In genomic region chr7:101156277-101156676, GRCh38 we compare ENCODE assay signal across 14 cellular contexts. TPM values are rescaled to one million over a fixed set of nuclear protein-coding genes. Genes with fewer than 3 reads are reported as not detected.
A peak's percentile ranks its signal among the peaks of the same experiment; 100 is the strongest.
DNase-seq lines count a peak whose midpoint lies in the region; ATAC-seq, FAIRE-seq and TF ChIP-seq lines count a peak whose summit lies in the region.
"Had no signal": no experiment of that assay in that cellular context is flagged by ENCODE, and none has a peak within 500 bp of the region (broad histone marks: within the 10 kb centered on the region; RNA-seq: fewer than 3 reads in every experiment).

No MANE protein-coding gene starts in this region.

- DNase-seq in astrocyte of the cerebellum (ENCODE audit: low read depth) (no peak), keratinocyte (ENCODE audit: low read depth, low spot score) (no peak), NCI-H2107 (lab: John Stamatoyannopoulos, UW) (no peak)
- DNase-seq in activated CD4-positive, CD25-positive, alpha-beta regulatory T cell treated with anti-CD3 and anti-CD28 coated beads, Interleukin-2, amount 50 U/mL, for 72 hours: no peak
- DNase-seq: left ventricle myocardium inferior, NCI-H1092, NCI-H510A treated with DMSO at 0.1 percent for 48 hours, SHP77 treated with DMSO at 0.1 percent for 48 hours had no signal

- no peaks in the 10 kb centered on the region for H4K20me1 ChIP-seq in BLaER1
- H4K20me1 ChIP-seq in keratinocyte (ENCODE audit: control insufficient read depth, extremely low read depth, insufficient read depth, low read length): no peaks in the 10 kb centered on the region

- H3K4me2 ChIP-seq in BLaER1: peak overlapping the region; percentile 98
- peak overlapping the region; percentile 30 for H3K4me2 ChIP-seq in keratinocyte (ENCODE audit: control insufficient read depth, extremely low read depth, insufficient read depth, low read depth, low read length)

- in situ Hi-C loops in astrocyte of the cerebellum (cut with HindIII; ENCODE audit: low sequenced_read_pairs): no loop called here

- H3K9me3 ChIP-seq in BLaER1: no peaks in the 10 kb centered on the region
- no peaks in the 10 kb centered on the region for H3K9me3 ChIP-seq in HUES48 (ENCODE audit: control insufficient read depth, insufficient read depth, low read length)
- no peaks in the 10 kb centered on the region for H3K9me3 ChIP-seq in keratinocyte (ENCODE audit: control insufficient read depth, low read depth, low read length)
- H3K9me3 ChIP-seq: left ventricle myocardium inferior had no signal

- peaks cover 41% of the 10 kb centered on the region for H3K36me3 ChIP-seq in BLaER1
- peaks cover 8% of the 10 kb centered on the region; the same call in 1 of the 2 replicates for H3K36me3 ChIP-seq in HUES48 (ENCODE audit: control insufficient read depth, insufficient read depth, low read length)
- peaks cover 20 to 28% of the 10 kb centered on the region in 2 experiments for H3K36me3 ChIP-seq in keratinocyte (ENCODE audit: control insufficient read depth in 2 of 2, extremely low read depth in 1 of 2, insufficient read depth in 2 of 2, low read length in 2 of 2)

- FAIRE-seq in keratinocyte (lab: Jason Lieb, UNC): no peak

- no peaks in the 10 kb centered on the region for H3K9me1 ChIP-seq in keratinocyte (ENCODE audit: control insufficient read depth, extremely low read depth, insufficient read depth, low read length)

- H3K27ac ChIP-seq in BLaER1: no peak overlapping the region
- H3K27ac ChIP-seq in HUES48 (ENCODE audit: low read depth, low read length): peak overlapping the region; percentile 53
- peak overlapping the region; percentile 65 for H3K27ac ChIP-seq in keratinocyte (ENCODE audit: control insufficient read depth, insufficient read depth, low read length)
- H3K27ac ChIP-seq: left ventricle myocardium inferior had no signal

- H3K79me2 ChIP-seq in keratinocyte (ENCODE audit: control insufficient read depth, insufficient read depth, low read length): peaks cover 20% of the 10 kb centered on the region

- TF ChIP-seq CTCF in astrocyte of the cerebellum (IDR thresholded peaks at IDR 0.05; ENCODE audit: low read depth, low read length, missing control alignments): peak; percentile 39
- TF ChIP-seq CTCF in keratinocyte (optimal IDR thresholded peaks at IDR 0.05 in 1 of 3, IDR thresholded peaks at IDR 0.05 in 1 of 3, conservative IDR thresholded peaks at IDR 0.05 in 1 of 3; ENCODE audit: extremely low read depth in 1 of 3, insufficient read depth in 2 of 3, low read length in 3 of 3): peak in 1 of 3 experiments; percentile 21

- dilution Hi-C loops in keratinocyte (cut with MboI; ENCODE audit: extremely low pct_ligation_motif_present, low sequenced_read_pairs): no loop called here

- H3K4me1 ChIP-seq in BLaER1: peaks cover 51% of the 10 kb centered on the region
- H3K4me1 ChIP-seq in HUES48 (ENCODE audit: control insufficient read depth, insufficient read depth, low read length): peaks cover 30% of the 10 kb centered on the region
- H3K4me1 ChIP-seq in keratinocyte (ENCODE audit: control insufficient read depth, extremely low read depth, insufficient read depth, low read length): peaks cover 32% of the 10 kb centered on the region

- H3K9ac ChIP-seq in BLaER1 (no peak overlapping the region), HUES48 (ENCODE audit: low read depth, low read length) (no peak overlapping the region), keratinocyte (ENCODE audit: control insufficient read depth, extremely low read depth, insufficient read depth, low read length) (peak overlapping the region; percentile 13)

- no peak overlapping the region for H2AFZ ChIP-seq in keratinocyte (ENCODE audit: control insufficient read depth, low read length)

- H3K27me3 ChIP-seq in BLaER1 (no peaks in the 10 kb centered on the region), HUES48 (ENCODE audit: control insufficient read depth, insufficient read depth, low read length) (peaks cover 10% of the 10 kb centered on the region; the same call in 1 of the 2 replicates), keratinocyte (ENCODE audit: control insufficient read depth, extremely low read depth, insufficient read depth, low read length) (no peaks in the 10 kb centered on the region)

- no peak for ATAC-seq in esophagus mucosa
- ATAC-seq in HG03159 (IDR thresholded peaks at IDR 0.05; ENCODE audit: unreplicated experiment): no peak

- H3K4me3 ChIP-seq in BLaER1 (no peak overlapping the region), HUES48 (ENCODE audit: low read depth, low read length) (no peak overlapping the region), astrocyte of the cerebellum (ENCODE audit: low read depth, low read length) (no peak overlapping the region), keratinocyte (ENCODE audit: control insufficient read depth in 2 of 3, extremely low read depth in 1 of 3, insufficient read depth in 2 of 3, low read depth in 1 of 3, low read length in 3 of 3) (no peak overlapping the region)
- H3K4me3 ChIP-seq: left ventricle myocardium inferior had no signal

RNA-seq across cellular contexts. Expression of gene AP1S1, which starts 2.0 kb away (rescaled TPM):
- 279 to 310 TPM (median 289 TPM) in 3 replicates for polyA plus RNA-seq in keratinocyte
- polyA plus RNA-seq in keratinocyte (2011; ENCODE audit: low read depth): 177 TPM
- 272 and 352 TPM in 2 replicates for polyA plus RNA-seq in keratinocyte (2011; cell fraction: cytosol; rRNA removed)
- 191 and 237 TPM in 2 replicates for polyA plus RNA-seq in keratinocyte (2011; cell fraction: nucleus; rRNA removed)
- polyA plus RNA-seq in keratinocyte (2012; ENCODE audit: low replicate concordance): 194 and 251 TPM in 2 replicates
- polyA minus RNA-seq in keratinocyte: 89.4 to 186 TPM (median 148 TPM) in 3 replicates
- 164 TPM for polyA minus RNA-seq in keratinocyte (2011; cell fraction: cytosol; rRNA and poly(A)+ RNA removed)
- polyA minus RNA-seq in keratinocyte (2011; cell fraction: nucleus; rRNA and poly(A)+ RNA removed): 32.7 and 46.5 TPM in 2 replicates
- 60.4 TPM for total RNA-seq in esophagus mucosa

RNA-seq across cellular contexts. Expression of gene VGF, which starts 9.1 kb away (rescaled TPM):
- polyA plus RNA-seq in keratinocyte: 0.04 to 0.06 TPM in 2 of 3 replicates, not detected in the other
- 0.16 TPM for polyA plus RNA-seq in keratinocyte (2011; ENCODE audit: low read depth)
- polyA plus RNA-seq in keratinocyte (2011; cell fraction: cytosol; rRNA removed): 0.12 TPM in 1 of 2 replicates, not detected in the other
- 0.13 TPM in 1 of 2 replicates, not detected in the other for polyA plus RNA-seq in keratinocyte (2011; cell fraction: nucleus; rRNA removed)
- polyA plus RNA-seq in keratinocyte (2012; ENCODE audit: low replicate concordance): 0.15 and 0.55 TPM in 2 replicates
- not detected in 3 replicates for polyA minus RNA-seq in keratinocyte
- polyA minus RNA-seq in keratinocyte (2011; cell fraction: cytosol; rRNA and poly(A)+ RNA removed): not detected
- not detected in 2 replicates for polyA minus RNA-seq in keratinocyte (2011; cell fraction: nucleus; rRNA and poly(A)+ RNA removed)
- not detected for total RNA-seq in esophagus mucosa
- total RNA-seq: left ventricle myocardium inferior had no signal

RNA-seq across cellular contexts. Expression of gene NAT16, which starts 23.8 kb away (rescaled TPM):
- not detected in 3 replicates for polyA plus RNA-seq in keratinocyte
- polyA plus RNA-seq in keratinocyte (2011; ENCODE audit: low read depth): not detected
- polyA plus RNA-seq in keratinocyte (2011; cell fraction: cytosol; rRNA removed): not detected in 2 replicates
- polyA plus RNA-seq in keratinocyte (2011; cell fraction: nucleus; rRNA removed): not detected in 2 replicates
- not detected in 2 replicates for polyA plus RNA-seq in keratinocyte (2012; ENCODE audit: low replicate concordance)
- polyA minus RNA-seq in keratinocyte: not detected in 3 replicates
- polyA minus RNA-seq in keratinocyte (2011; cell fraction: cytosol; rRNA and poly(A)+ RNA removed): not detected
- polyA minus RNA-seq in keratinocyte (2011; cell fraction: nucleus; rRNA and poly(A)+ RNA removed): not detected in 2 replicates
- total RNA-seq in esophagus mucosa: not detected
- total RNA-seq: left ventricle myocardium inferior had no signal
- polyA plus RNA-seq: thymus had no signal

RNA-seq across cellular contexts. Expression of gene SERPINE1, which starts 29.4 kb away (rescaled TPM):
- 522 to 820 TPM (median 808 TPM) in 3 replicates for polyA plus RNA-seq in keratinocyte
- 34.7 TPM for polyA plus RNA-seq in keratinocyte (2011; ENCODE audit: low read depth)
- 285 and 359 TPM in 2 replicates for polyA plus RNA-seq in keratinocyte (2011; cell fraction: cytosol; rRNA removed)
- polyA plus RNA-seq in keratinocyte (2011; cell fraction: nucleus; rRNA removed): 835 and 1,052 TPM in 2 replicates
- polyA plus RNA-seq in keratinocyte (2012; ENCODE audit: low replicate concordance): 93.7 and 469 TPM in 2 replicates
- 678 to 1,056 TPM (median 837 TPM) in 3 replicates for polyA minus RNA-seq in keratinocyte
- 628 TPM for polyA minus RNA-seq in keratinocyte (2011; cell fraction: cytosol; rRNA and poly(A)+ RNA removed)
- 723 and 866 TPM in 2 replicates for polyA minus RNA-seq in keratinocyte (2011; cell fraction: nucleus; rRNA and poly(A)+ RNA removed)
- 5.3 TPM for total RNA-seq in esophagus mucosa

RNA-seq across cellular contexts. Expression of gene MOGAT3, which starts 44.6 kb away (rescaled TPM):
- polyA plus RNA-seq in keratinocyte: not detected in 3 replicates
- polyA plus RNA-seq in keratinocyte (2011; ENCODE audit: low read depth): not detected
- polyA plus RNA-seq in keratinocyte (2011; cell fraction: cytosol; rRNA removed): not detected in 2 replicates
- not detected in 2 replicates for polyA plus RNA-seq in keratinocyte (2011; cell fraction: nucleus; rRNA removed)
- polyA plus RNA-seq in keratinocyte (2012; ENCODE audit: low replicate concordance): not detected in 2 replicates
- not detected in 3 replicates for polyA minus RNA-seq in keratinocyte
- not detected for polyA minus RNA-seq in keratinocyte (2011; cell fraction: cytosol; rRNA and poly(A)+ RNA removed)
- not detected in 2 replicates for polyA minus RNA-seq in keratinocyte (2011; cell fraction: nucleus; rRNA and poly(A)+ RNA removed)
- total RNA-seq in esophagus mucosa: not detected
- total RNA-seq: left ventricle myocardium inferior had no signal
- polyA plus RNA-seq: adipose tissue had no signal
